ENCODE assay signal across 25 cellular contexts in genomic region chr17:69412336-69412735, GRCh38. TPM values are rescaled to one million over a fixed set of nuclear protein-coding genes. Genes with fewer than 3 reads are reported as not detected.
DNase-seq lines count a peak whose midpoint lies in the region; ATAC-seq and TF ChIP-seq lines count a peak whose summit lies in the region.
"Had no signal": no experiment of that assay in that cellular context is flagged by ENCODE, and none has a peak within 500 bp of the region (broad histone marks: within the 10 kb centered on the region; RNA-seq: fewer than 3 reads in every experiment).

No MANE protein-coding gene starts in this region.

- H3K4me1 Mint-ChIP-seq in WTC11 (peaks cover 21% of the 10 kb centered on the region), nephron (peaks cover 1% of the 10 kb centered on the region)

- no peaks in the 10 kb centered on the region for H3K36me3 ChIP-seq in right atrium auricular region
- H3K36me3 ChIP-seq in MG63, result no peaks in the 10 kb centered on the region
- H3K36me3 ChIP-seq: BLaER1 treated with 17β-estradiol and CSF1 and Interleukin-3, amounts not matched to agents 10 nM and 100 nM; SJSA1 had no signal

- POLR2A ChIA-PET in WTC11 (lab: Charles Lee), result no interaction called here

- no peaks in the 10 kb centered on the region for H3K9me3 Mint-ChIP-seq in WTC11
- H3K9me3 Mint-ChIP-seq in nephron, result no peaks in the 10 kb centered on the region
- H3K9me3 Mint-ChIP-seq: CD4-positive, alpha-beta T cell had no signal

- no peaks in the 10 kb centered on the region for H3K27me3 ChIP-seq in right atrium auricular region
- no peaks in the 10 kb centered on the region for H3K27me3 ChIP-seq in MG63
- H3K27me3 ChIP-seq: BLaER1 treated with 17β-estradiol and CSF1 and Interleukin-3, amounts not matched to agents 10 nM and 100 nM; SJSA1 had no signal

- H3K4me1 ChIP-seq in right atrium auricular region, result peaks cover 0 to 18% of the 10 kb centered on the region in 2 donors

- H3K36me3 Mint-ChIP-seq in WTC11 (no peaks in the 10 kb centered on the region), nephron (ENCODE audit: low read depth) (no peaks in the 10 kb centered on the region)

- no peak for TF ChIP-seq POLR2A in lower leg skin (IDR thresholded peaks at IDR 0.05)

- CTCF ChIA-PET in WTC11 (lab: Charles Lee), result interaction anchor here (0.6 to 1.6 kb wide), 7 partner anchors 17 to 610 kb away, joined by 3 to 12 read pairs (median 3); no protein-coding TSS in a partner anchor

- 0 out of 2 replicates have a peak overlapping the region, but pooled peaks have one; percentile 39 for H3K27ac Mint-ChIP-seq in WTC11
- peak overlapping the region in 1 of 3 experiments; percentile 81 for H3K27ac Mint-ChIP-seq in nephron
- H3K27ac Mint-ChIP-seq: CD4-positive, alpha-beta T cell had no signal

- H3K27ac ChIP-seq in right atrium auricular region, result no peak overlapping the region
- H3K27ac ChIP-seq: BLaER1 treated with 17β-estradiol and CSF1 and Interleukin-3, amounts not matched to agents 10 nM and 100 nM; SJSA1 had no signal

- DNase-seq in NCI-H526 (lab: John Stamatoyannopoulos, UW), result peak; percentile 19 to 72
- no peak for DNase-seq in WTC11 (ENCODE audit: low spot score)
- no peak for DNase-seq in lower leg skin (ENCODE audit: low spot score in 2 of 2)
- DNase-seq in right atrium auricular region (ENCODE audit: low spot score), result no peak
- DNase-seq in MG63, result no peak
- DNase-seq in activated CD4-positive, CD25-positive, alpha-beta regulatory T cell (lab: John Stamatoyannopoulos, UW), result no peak
- DNase-seq: AML-193; CD4-positive, alpha-beta T cell; COR-L47; DMS53; KBM-7; MM.1S; NCI-H1048; NCI-H1417; NCI-H1694; NCI-H2081; NCI-H2227 treated with DMSO at 0.1 percent for 48 hours; PC-3; Right ventricle myocardium superior; RPMI8226 had no signal

- H3K4me3 Mint-ChIP-seq in WTC11, result no peak overlapping the region
- H3K4me3 Mint-ChIP-seq in nephron, result peak overlapping the region in 2 of 3 experiments; percentile 27 to 40
- H3K4me3 Mint-ChIP-seq: CD4-positive, alpha-beta T cell had no signal

- H3K27me3 Mint-ChIP-seq in WTC11 (ENCODE audit: low read depth), result no peaks in the 10 kb centered on the region
- H3K27me3 Mint-ChIP-seq in nephron (ENCODE audit: low read depth), result no peaks in the 10 kb centered on the region
- H3K27me3 Mint-ChIP-seq: CD4-positive, alpha-beta T cell had no signal

- no peak for ATAC-seq in WTC11
- ATAC-seq: A549, HCT116, PC-3 had no signal

- H3K4me3 ChIP-seq in lower leg skin (ENCODE audit: low read depth, poor library complexity, severe bottlenecking) (no peak overlapping the region), right atrium auricular region (no peak overlapping the region), MG63 (no peak overlapping the region)
- H3K4me3 ChIP-seq: A549; BLaER1 treated with 17β-estradiol and CSF1 and Interleukin-3, amounts not matched to agents 10 nM and 100 nM; SJSA1 had no signal

- intact Hi-C loops in lower leg skin (cut with DNase I; ENCODE audit: low total_unique reads), result no loop called here

- H3K9me3 ChIP-seq in right atrium auricular region (no peaks in the 10 kb centered on the region), MG63 (no peaks in the 10 kb centered on the region)
- H3K9me3 ChIP-seq: A549, SJSA1 had no signal

- 62 to 76% methylated on average over 2 of the region's 2 CpGs for WGBS in lower leg skin, 2 donors

- TF ChIP-seq CTCF in WTC11 (IDR thresholded peaks at IDR 0.05) (no peak), nephron (IDR thresholded peaks at IDR 0.05; ENCODE audit: unreplicated experiment in 3 of 3) (no peak), lower leg skin (IDR thresholded peaks at IDR 0.05) (no peak), right atrium auricular region (IDR thresholded peaks at IDR 0.05) (no peak)

TF ChIP-seq in WTC11, 78 proteins besides CTCF, POLR2A, EP300 and RAD21:
- TF ChIP-seq SMAD4 (CRISPR knock-in tag; IDR thresholded peaks at IDR 0.05) (no peak), GRHL2 (CRISPR knock-in tag; IDR thresholded peaks at IDR 0.05; ENCODE audit: insufficient replicate concordance, severe bottlenecking) (no peak), ZNF138 (CRISPR knock-in tag; conservative IDR thresholded peaks at IDR 0.05) (no peak), PRDM15 (CRISPR knock-in tag; IDR thresholded peaks at IDR 0.05) (no peak), FOXJ3 (CRISPR knock-in tag; IDR thresholded peaks at IDR 0.05; ENCODE audit: borderline replicate concordance) (no peak)
- TF ChIP-seq, protein P1, sequence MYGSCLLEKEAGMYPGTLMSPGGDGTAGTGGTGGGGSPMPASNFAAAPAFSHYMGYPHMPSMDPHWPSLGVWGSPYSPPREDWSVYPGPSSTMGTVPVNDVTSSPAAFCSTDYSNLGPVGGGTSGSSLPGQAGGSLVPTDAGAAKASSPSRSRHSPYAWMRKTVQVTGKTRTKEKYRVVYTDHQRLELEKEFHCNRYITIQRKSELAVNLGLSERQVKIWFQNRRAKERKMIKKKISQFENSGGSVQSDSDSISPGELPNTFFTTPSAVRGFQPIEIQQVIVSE (CRISPR knock-in tag; IDR thresholded peaks at IDR 0.05; ENCODE audit: borderline replicate concordance), result no peak
TF ChIP-seq in WTC11: peak in this region for 0.

RNA-seq across cellular contexts. Expression of gene MAP2K6, which starts 2.2 kb away (rescaled TPM):
- 43.0 to 50.5 TPM (median 49.5 TPM) in 3 replicates for total RNA-seq in WTC11 (2021)
- total RNA-seq in lower leg skin, result 1 to 10 TPM; 1.7 to 4.4 (median 2.0) TPM
- total RNA-seq in right atrium auricular region, result 1 to 10 TPM in 1 of 2 donors, under 1 TPM in 1; 0.90 to 5.3 TPM
- total RNA-seq in MG63 (2014; rRNA removed; shearing (Covaris generic); ENCODE audit: low replicate concordance), result 0.96 and 1.9 TPM in 2 replicates

Comparison
In these comparisons a context has a peak if more than half of its experiments do, and no peak if none do; other contexts are left out.
1. DNase-seq: peak in NCI-H526 (2 of 2); none in WTC11 (single experiment), lower leg skin (0 of 2), right atrium auricular region (single experiment), MG63 (single experiment) and activated CD4-positive, CD25-positive, alpha-beta regulatory T cell (0 of 4).